16 cellular contexts compared by ENCODE assay signal in the genomic region with DNA sequence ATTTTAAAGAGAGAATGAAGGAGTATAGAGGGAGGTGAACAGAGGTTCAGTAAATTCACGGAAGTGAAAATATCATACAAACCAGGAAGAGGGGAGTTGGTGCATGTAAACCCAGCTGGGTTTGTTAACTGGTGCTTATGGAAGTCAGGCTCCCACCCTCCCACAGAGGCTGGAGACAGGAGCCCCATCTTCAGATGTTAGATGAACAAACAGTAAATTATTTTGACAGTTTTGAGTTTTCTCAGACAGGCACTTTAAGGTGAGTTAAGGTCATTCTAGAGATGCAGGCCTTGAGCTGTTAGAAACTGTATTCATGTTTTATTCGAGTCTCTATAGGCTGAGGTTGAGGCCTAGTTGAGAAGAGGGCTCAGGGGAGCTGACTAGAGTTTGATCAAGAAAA. TPM values are rescaled to one million over a fixed set of nuclear protein-coding genes. Genes with fewer than 3 reads are reported as not detected.
DNase-seq lines count a peak whose midpoint lies in the region; ATAC-seq lines count a peak whose summit lies in the region.
"Had no signal": no experiment of that assay in that cellular context is flagged by ENCODE, and none has a peak within 500 bp of the region (broad histone marks: within the 10 kb centered on the region; RNA-seq: fewer than 3 reads in every experiment).

No MANE protein-coding gene starts in this region.

- H3K4me1 Mint-ChIP-seq in activated T-cell treated with anti-CD3 and anti-CD28 coated beads, Interleukin-2, amount 50 U/mL, for 24 hours (ENCODE audit: low read depth) = peaks cover 75% of the 10 kb centered on the region
- H3K4me1 Mint-ChIP-seq in activated T-helper 2 cell treated with anti-CD3 and anti-CD28 coated beads, Interferon-gamma antibody, Interleukin-2, Interleukin-4, amounts not matched to agents 10 μg/mL and 5 μg/mL and 100 μg/mL, durations not matched to agents 14 hours and 24 hours and 36 hours (ENCODE audit: low read depth) = peaks cover 84% of the 10 kb centered on the region
- peaks cover 89% of the 10 kb centered on the region for H3K4me1 Mint-ChIP-seq in stimulated activated effector memory CD8-positive, alpha-beta T cell treated with anti-CD3 and anti-CD28 coated beads, Interleukin-12 subunit alpha, Interleukin-12 subunit beta, amount 100 ng/mL, for 72 hours

- no peak for DNase-seq in activated T-cell treated with anti-CD3 and anti-CD28 coated beads, Interleukin-2, amount 50 U/mL, for 24 hours
- no peak for DNase-seq in activated T-cell treated with anti-CD3 and anti-CD28 coated beads, Interleukin-2, amount 50 U/mL, for 1 hour
- DNase-seq in NCI-H69 (lab: John Stamatoyannopoulos, UW) (peak; percentile 31), SIG-M5 treated with dmso at 0.1 percent for 504 hours (lab: John Stamatoyannopoulos, UW; ENCODE audit: unreplicated experiment) (no peak)
- DNase-seq in activated T-helper 2 cell treated with anti-CD3 and anti-CD28 coated beads, Interferon-gamma antibody, Interleukin-2, Interleukin-4, amounts not matched to agents 10 μg/mL and 5 μg/mL and 100 μg/mL, durations not matched to agents 14 hours and 24 hours and 36 hours (ENCODE audit: low spot score) = no peak
- no peak for DNase-seq in stimulated activated effector memory CD8-positive, alpha-beta T cell treated with anti-CD3 and anti-CD28 coated beads, Interleukin-12 subunit alpha, Interleukin-12 subunit beta, amount 100 ng/mL, for 72 hours (ENCODE audit: low spot score in 2 of 2)
- DNase-seq: activated T-cell treated with anti-CD3 and anti-CD28 coated beads, Interleukin-2, amount 50 U/mL, for 48 hours; foreskin keratinocyte; GF-D8; hypothalamus; NCI-H1694 treated with DMSO at 0.1 percent for 48 hours; psoas muscle; Right ventricle myocardium superior; substantia nigra; SW 1271 had no signal

- no peak overlapping the region for H3K4me3 Mint-ChIP-seq in activated T-cell treated with anti-CD3 and anti-CD28 coated beads, Interleukin-2, amount 50 U/mL, for 24 hours
- peak overlapping the region; percentile 32 for H3K4me3 Mint-ChIP-seq in activated T-helper 2 cell treated with anti-CD3 and anti-CD28 coated beads, Interferon-gamma antibody, Interleukin-2, Interleukin-4, amounts not matched to agents 10 μg/mL and 5 μg/mL and 100 μg/mL, durations not matched to agents 14 hours and 24 hours and 36 hours (ENCODE audit: low read depth)
- H3K4me3 Mint-ChIP-seq in stimulated activated effector memory CD8-positive, alpha-beta T cell treated with anti-CD3 and anti-CD28 coated beads, Interleukin-12 subunit alpha, Interleukin-12 subunit beta, amount 100 ng/mL, for 72 hours = peak overlapping the region; percentile 59

- no peaks in the 10 kb centered on the region for H3K27me3 Mint-ChIP-seq in activated T-cell treated with anti-CD3 and anti-CD28 coated beads, Interleukin-2, amount 50 U/mL, for 24 hours
- no peaks in the 10 kb centered on the region for H3K27me3 Mint-ChIP-seq in activated T-helper 2 cell treated with anti-CD3 and anti-CD28 coated beads, Interferon-gamma antibody, Interleukin-2, Interleukin-4, amounts not matched to agents 10 μg/mL and 5 μg/mL and 100 μg/mL, durations not matched to agents 14 hours and 24 hours and 36 hours (ENCODE audit: low read depth)

- intact Hi-C loops in activated T-helper 2 cell treated with anti-CD3 and anti-CD28 coated beads, Interferon-gamma antibody, Interleukin-2, Interleukin-4, amounts not matched to agents 10 μg/mL and 5 μg/mL and 100 μg/mL, durations not matched to agents 14 hours and 24 hours and 36 hours (cut with micrococcal nuclease) = loop anchor here (10.0 kb wide), 1 partner anchor 661 kb away; no protein-coding TSS in a partner anchor

- ATAC-seq in stimulated activated effector memory CD8-positive, alpha-beta T cell treated with anti-CD3 and anti-CD28 coated beads, Interleukin-12 subunit alpha, Interleukin-12 subunit beta, amount 100 ng/mL, for 72 hours = no peak
- no peak for ATAC-seq in GM18517 (IDR thresholded peaks at IDR 0.05; ENCODE audit: unreplicated experiment)
- ATAC-seq: foreskin keratinocyte, psoas muscle had no signal

- no peaks in the 10 kb centered on the region for H3K9me3 Mint-ChIP-seq in activated T-cell treated with anti-CD3 and anti-CD28 coated beads, Interleukin-2, amount 50 U/mL, for 24 hours
- no peaks in the 10 kb centered on the region for H3K9me3 Mint-ChIP-seq in activated T-helper 2 cell treated with anti-CD3 and anti-CD28 coated beads, Interferon-gamma antibody, Interleukin-2, Interleukin-4, amounts not matched to agents 10 μg/mL and 5 μg/mL and 100 μg/mL, durations not matched to agents 14 hours and 24 hours and 36 hours
- no peaks in the 10 kb centered on the region for H3K9me3 Mint-ChIP-seq in stimulated activated effector memory CD8-positive, alpha-beta T cell treated with anti-CD3 and anti-CD28 coated beads, Interleukin-12 subunit alpha, Interleukin-12 subunit beta, amount 100 ng/mL, for 72 hours

- peak overlapping the region; percentile 4 for H3K27ac Mint-ChIP-seq in activated T-cell treated with anti-CD3 and anti-CD28 coated beads, Interleukin-2, amount 50 U/mL, for 24 hours
- peak overlapping the region; percentile 0 for H3K27ac Mint-ChIP-seq in activated T-helper 2 cell treated with anti-CD3 and anti-CD28 coated beads, Interferon-gamma antibody, Interleukin-2, Interleukin-4, amounts not matched to agents 10 μg/mL and 5 μg/mL and 100 μg/mL, durations not matched to agents 14 hours and 24 hours and 36 hours
- peak overlapping the region; percentile 70 for H3K27ac Mint-ChIP-seq in stimulated activated effector memory CD8-positive, alpha-beta T cell treated with anti-CD3 and anti-CD28 coated beads, Interleukin-12 subunit alpha, Interleukin-12 subunit beta, amount 100 ng/mL, for 72 hours

- H3K36me3 Mint-ChIP-seq in activated T-cell treated with anti-CD3 and anti-CD28 coated beads, Interleukin-2, amount 50 U/mL, for 24 hours (ENCODE audit: low read depth) = peaks cover 2% of the 10 kb centered on the region
- H3K36me3 Mint-ChIP-seq in activated T-helper 2 cell treated with anti-CD3 and anti-CD28 coated beads, Interferon-gamma antibody, Interleukin-2, Interleukin-4, amounts not matched to agents 10 μg/mL and 5 μg/mL and 100 μg/mL, durations not matched to agents 14 hours and 24 hours and 36 hours (ENCODE audit: low read depth) = peaks cover 19% of the 10 kb centered on the region
- H3K36me3 Mint-ChIP-seq in stimulated activated effector memory CD8-positive, alpha-beta T cell treated with anti-CD3 and anti-CD28 coated beads, Interleukin-12 subunit alpha, Interleukin-12 subunit beta, amount 100 ng/mL, for 72 hours = no peaks in the 10 kb centered on the region

RNA-seq across cellular contexts. Expression of a gene that starts 41.8 kb away (rescaled TPM):
- total RNA-seq in activated T-helper 2 cell treated with anti-CD3 and anti-CD28 coated beads, Interferon-gamma antibody, Interleukin-2, Interleukin-4, amounts not matched to agents 10 μg/mL and 5 μg/mL and 100 μg/mL, durations not matched to agents 14 hours and 24 hours and 36 hours = 20.9 and 22.8 TPM in 2 replicates

Comparison
In these comparisons a context has a peak if more than half of its experiments do, and no peak if none do; other contexts are left out.
1. H3K27ac Mint-ChIP-seq: peak in every context shown above with its lines; median percentile 70 in stimulated activated effector memory CD8-positive, alpha-beta T cell treated with anti-CD3 and anti-CD28 coated beads, Interleukin-12 subunit alpha, Interleukin-12 subunit beta, amount 100 ng/mL, for 72 hours; 4 in activated T-cell treated with anti-CD3 and anti-CD28 coated beads, Interleukin-2, amount 50 U/mL, for 24 hours; 0 in activated T-helper 2 cell treated with anti-CD3 and anti-CD28 coated beads, Interferon-gamma antibody, Interleukin-2, Interleukin-4, amounts not matched to agents 10 μg/mL and 5 μg/mL and 100 μg/mL, durations not matched to agents 14 hours and 24 hours and 36 hours.